ENCODE assay signal across 24 cellular contexts in the genomic region with DNA sequence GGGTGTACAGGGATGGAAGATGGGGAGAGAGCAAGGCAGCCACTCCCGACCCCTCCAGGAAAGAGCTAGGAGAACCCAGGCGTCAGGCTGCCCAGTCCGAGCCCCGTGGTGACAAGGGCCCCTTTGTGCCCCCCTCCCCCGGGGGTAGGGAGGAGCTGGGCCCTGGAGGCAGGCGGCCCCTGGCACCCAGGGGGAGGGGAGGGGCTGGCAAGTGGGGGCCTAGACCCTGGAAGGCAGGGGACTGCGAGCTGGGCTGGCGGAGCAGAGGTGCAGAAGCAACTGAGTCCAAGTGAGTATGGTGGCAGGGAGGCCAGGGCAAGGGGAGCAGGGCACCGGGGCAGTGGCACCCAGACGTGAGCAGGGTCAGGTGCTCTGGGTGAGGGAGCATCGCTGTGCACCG. TPM values are rescaled to one million over a fixed set of nuclear protein-coding genes. Genes with fewer than 3 reads are reported as not detected.
DNase-seq lines count a peak whose midpoint lies in the region; ATAC-seq and TF ChIP-seq lines count a peak whose summit lies in the region.
"Had no signal": no experiment of that assay in that cellular context is flagged by ENCODE, and none has a peak within 500 bp of the region (broad histone marks: within the 10 kb centered on the region; RNA-seq: fewer than 3 reads in every experiment).

TSS of gene MAG (plus strand) at position 246 of the 400 bp plus-strand sequence. CDS start 3,248 bp downstream, outside the sequence.

- no peak within 1 kb of the TSS for H3K9ac ChIP-seq in MM.1S (ENCODE audit: low read length)

- H3K4me1 ChIP-seq in DOHH2 (ENCODE audit: control insufficient read depth, low read length) (peaks cover 69% of the 10 kb centered on the region), MM.1S (ENCODE audit: low read length) (peaks cover 7% of the 10 kb centered on the region; the same call in 1 of the 2 replicates)
- H3K4me1 ChIP-seq: lower lobe of right lung had no signal

- H3K27me3 ChIP-seq in DOHH2 (ENCODE audit: control insufficient read depth, low read length) = peaks cover 16% of the 10 kb centered on the region
- peaks cover 48% of the 10 kb centered on the region for H3K27me3 ChIP-seq in MM.1S (replicated peaks; ENCODE audit: insufficient read depth, low read length)

- no peaks in the 10 kb centered on the region for H3K9me2 ChIP-seq in DOHH2 (replicated peaks; ENCODE audit: control insufficient read depth, low read length)
- no peaks in the 10 kb centered on the region for H3K9me2 ChIP-seq in MM.1S (replicated peaks; ENCODE audit: insufficient read depth, low read length)

- H3K79me2 ChIP-seq in DOHH2 (ENCODE audit: control insufficient read depth, low read length) (no peaks in the 10 kb centered on the region), MM.1S (ENCODE audit: low read length) (no peaks in the 10 kb centered on the region)

- peak within 1 kb of the TSS; percentile 81 for H3K4me2 ChIP-seq in DOHH2 (ENCODE audit: low read length)
- no peak within 1 kb of the TSS for H3K4me2 ChIP-seq in MM.1S (ENCODE audit: low read depth, low read length)

- peak; percentile 46 for ATAC-seq in sciatic nerve
- no peak for ATAC-seq in HG03520 (IDR thresholded peaks at IDR 0.05; ENCODE audit: unreplicated experiment)
- ATAC-seq: lower lobe of right lung, PC-3 had no signal

- DNase-seq in midbrain (lab: John Stamatoyannopoulos, UW) (peak; percentile 91), sciatic nerve (ENCODE audit: low spot score) (no peak), MM.1S (no peak), HPDE6-E6E7 (ENCODE audit: extremely low spot score) (no peak)
- no peak for DNase-seq in activated CD4-positive, alpha-beta T cell treated with anti-CD3 and anti-CD28 coated beads, Interleukin-2, amount 50 U/mL, for 4 hours
- DNase-seq: activated CD4-positive, alpha-beta T cell treated with anti-CD3 and anti-CD28 coated beads for 1 hour; activated CD8-positive, alpha-beta memory T cell treated with anti-CD3 and anti-CD28 coated beads for 24 hours; activated naive CD4-positive, alpha-beta T cell treated with anti-CD3 and anti-CD28 coated beads, Interleukin-2, amount 10 ng/mL, durations not matched to agents 7 days and 5 days; activated T-cell treated with anti-CD3 and anti-CD28 coated beads, Interleukin-2, amount 50 U/mL, for 48 hours; aorta; CD4-positive, alpha-beta memory T cell; DMS153; Kasumi-1; lower lobe of right lung; NCI-H1048; NCI-H1930; NCI-H226; NCI-H82; PC-3 had no signal

- H3K36me3 ChIP-seq in DOHH2 (ENCODE audit: control insufficient read depth, low read length) = no peaks in the 10 kb centered on the region
- H3K36me3 ChIP-seq in MM.1S (replicated peaks; ENCODE audit: insufficient read depth, low read length) = no peaks in the 10 kb centered on the region
- H3K36me3 ChIP-seq: lower lobe of right lung, suprapubic skin had no signal

- TF ChIP-seq CTCF in DOHH2 (IDR thresholded peaks at IDR 0.05; ENCODE audit: low read depth, low read length, poor library complexity, severe bottlenecking) (no peak), MM.1S (IDR thresholded peaks at IDR 0.05; ENCODE audit: low read length) (no peak)

- H2AFZ ChIP-seq in MM.1S (ENCODE audit: low read length) = no peak within 1 kb of the TSS

- H3K4me3 ChIP-seq in DOHH2 (ENCODE audit: low read length) = peak within 1 kb of the TSS; percentile 30
- no peak within 1 kb of the TSS for H3K4me3 ChIP-seq in MM.1S (ENCODE audit: low read length)
- H3K4me3 ChIP-seq: lower lobe of right lung, suprapubic skin had no signal

- peak within 1 kb of the TSS; percentile 54 for H3K27ac ChIP-seq in DOHH2 (ENCODE audit: low read depth, low read length)
- H3K27ac ChIP-seq in cingulate gyrus (ENCODE audit: low read depth, low read length) = peak within 1 kb of the TSS; percentile 99
- no peak within 1 kb of the TSS for H3K27ac ChIP-seq in MM.1S (ENCODE audit: low read length)
- H3K27ac ChIP-seq: lower lobe of right lung, suprapubic skin had no signal

- intact Hi-C loops in sciatic nerve (cut with DNase I) = no loop called here

- H3F3A ChIP-seq in DOHH2 (ENCODE audit: control insufficient read depth, insufficient read depth) (peaks cover 30% of the 10 kb centered on the region), MM.1S (ENCODE audit: insufficient read depth, low read length) (no peaks in the 10 kb centered on the region)

- H3K9me3 ChIP-seq in DOHH2 (ENCODE audit: control insufficient read depth, insufficient read depth, low read length) = no peaks in the 10 kb centered on the region
- no peaks in the 10 kb centered on the region for H3K9me3 ChIP-seq in MM.1S (replicated peaks; ENCODE audit: insufficient read depth, low read length)
- H3K9me3 ChIP-seq: lower lobe of right lung, suprapubic skin had no signal

- H4K20me1 ChIP-seq in DOHH2 (ENCODE audit: control insufficient read depth, insufficient read depth, low read depth, low read length) (no peaks in the 10 kb centered on the region), MM.1S (ENCODE audit: insufficient read depth, low read length) (no peaks in the 10 kb centered on the region)

RNA-seq across cellular contexts. Expression of gene MAG, which starts in this region (rescaled TPM):
- 82.2 TPM for total RNA-seq in sciatic nerve
- total RNA-seq: CD4-positive, alpha-beta memory T cell; lower lobe of right lung; osteoblast; PC-3; suprapubic skin had no signal
